Comparison of ENCODE assay signal across 1 cellular context in genomic region chr19:29514525-29515232, GRCh38.
A peak's percentile ranks its signal among the peaks of the same experiment; 100 is the strongest.
TF ChIP-seq lines count a peak whose summit lies in the region.

No MANE protein-coding gene starts in this region.

TF ChIP-seq in HEK293, 187 proteins besides CTCF, POLR2A, EP300 and RAD21 (continued from another document):
- 0 out of 2 replicates have a peak, but pooled peaks have one; percentile 37 for TF ChIP-seq ZNF398 (tag by site-specific recombination; IDR thresholded peaks at IDR 0.05)
- TF ChIP-seq ZNF175 (tag by site-specific recombination; IDR thresholded peaks at IDR 0.05) = peak; percentile 74; the same call in 1 of the 2 replicates
- TF ChIP-seq KLF1 (tag by site-specific recombination; IDR thresholded peaks at IDR 0.05) = no peak
- 0 out of 2 replicates have a peak, but pooled peaks have one; percentile 39 for TF ChIP-seq ZNF514 (tag by site-specific recombination; IDR thresholded peaks at IDR 0.05)
